In genomic region chr11:106679633-106680032, GRCh38 we compare ENCODE assay signal across 30 cellular contexts.
"Had no signal": no experiment of that assay in that cellular context is flagged by ENCODE, and none has a peak within 500 bp of the region (broad histone marks: within the 10 kb centered on the region; RNA-seq: fewer than 3 reads in every experiment).

No MANE protein-coding gene starts in this region.

- H3K4me3 ChIP-seq: adrenal gland, body of pancreas, colonic mucosa, esophagus muscularis mucosa, gastrocnemius medialis, heart right ventricle, hepatocyte had no signal

- DNase-seq: activated CD4-positive, alpha-beta T cell treated with anti-CD3 and anti-CD28 coated beads for 48 hours; activated CD4-positive, alpha-beta T cell treated with anti-CD3 and anti-CD28 coated beads, Interleukin-2, amount 50 U/mL, for 1 hour; activated CD4-positive, alpha-beta T cell treated with anti-CD3 and anti-CD28 coated beads, Interleukin-2, amount 50 U/mL, for 48 hours; activated CD8-positive, alpha-beta memory T cell treated with anti-CD3 and anti-CD28 coated beads for 24 hours; activated CD8-positive, alpha-beta T cell treated with anti-CD3 and anti-CD28 coated beads for 36 hours; activated effector memory CD4-positive, alpha-beta T cell treated with anti-CD3 and anti-CD28 coated beads, Interleukin-2, amount 50 U/mL, for 16 hours; activated naive CD4-positive, alpha-beta T cell treated with anti-CD3 and anti-CD28 coated beads for 36 hours; activated naive CD8-positive, alpha-beta T cell treated with anti-CD3 and anti-CD28 coated beads for 36 hours; activated naive CD8-positive, alpha-beta T cell treated with anti-CD3 and anti-CD28 coated beads, Interleukin-2, amount 50 U/mL, for 24 hours; activated T-cell treated with anti-CD3 and anti-CD28 coated beads, Interleukin-2, amount 50 U/mL, for 4 hours; adrenal gland; amygdala; aorta; body of pancreas; central memory CD4-positive, alpha-beta T cell; cerebellar nuclear complex; colonic mucosa; dermis blood vessel endothelial cell; effector CD4-positive, alpha-beta T cell; effector memory CD8-positive, alpha-beta T cell; erythroblast; foreskin keratinocyte; gastrocnemius medialis; heart right ventricle; T-helper 2 cell had no signal

- H3K4me3 Mint-ChIP-seq: activated CD8-positive, alpha-beta T cell treated with anti-CD3 and anti-CD28 coated beads for 36 hours; activated naive CD4-positive, alpha-beta T cell treated with anti-CD3 and anti-CD28 coated beads for 36 hours; activated naive CD4-positive, alpha-beta T cell treated with anti-CD3 and anti-CD28 coated beads, Interleukin-2, amount 50 U/mL, for 24 hours; activated naive CD8-positive, alpha-beta T cell treated with anti-CD3 and anti-CD28 coated beads for 36 hours; activated naive CD8-positive, alpha-beta T cell treated with anti-CD3 and anti-CD28 coated beads, Interleukin-2, amount 50 U/mL, for 24 hours; activated T-cell treated with anti-CD3 and anti-CD28 coated beads, Interleukin-2, amount 50 U/mL, for 4 hours; activated T-helper 17 cell treated with anti-CD3 and anti-CD28 coated beads, Interleukin-2, amount 50 U/mL, for 72 hours; effector memory CD8-positive, alpha-beta T cell had no signal

- H3K9me3 Mint-ChIP-seq: activated CD8-positive, alpha-beta T cell treated with anti-CD3 and anti-CD28 coated beads for 36 hours; activated naive CD4-positive, alpha-beta T cell treated with anti-CD3 and anti-CD28 coated beads for 36 hours; activated naive CD4-positive, alpha-beta T cell treated with anti-CD3 and anti-CD28 coated beads, Interleukin-2, amount 50 U/mL, for 24 hours; activated naive CD8-positive, alpha-beta T cell treated with anti-CD3 and anti-CD28 coated beads for 36 hours; activated T-cell treated with anti-CD3 and anti-CD28 coated beads, Interleukin-2, amount 50 U/mL, for 4 hours had no signal

- H3K79me2 ChIP-seq: hepatocyte had no signal

- H3K27ac ChIP-seq: adrenal gland, body of pancreas, colonic mucosa, esophagus muscularis mucosa, foreskin keratinocyte, gastrocnemius medialis, heart right ventricle, hepatocyte had no signal

- H3K4me1 Mint-ChIP-seq: activated naive CD4-positive, alpha-beta T cell treated with anti-CD3 and anti-CD28 coated beads, Interleukin-2, amount 50 U/mL, for 24 hours; activated naive CD8-positive, alpha-beta T cell treated with anti-CD3 and anti-CD28 coated beads for 36 hours; activated naive CD8-positive, alpha-beta T cell treated with anti-CD3 and anti-CD28 coated beads, Interleukin-2, amount 50 U/mL, for 24 hours; activated T-helper 17 cell treated with anti-CD3 and anti-CD28 coated beads, Interleukin-2, amount 50 U/mL, for 72 hours had no signal

- H2AFZ ChIP-seq: hepatocyte had no signal

- H3K4me2 ChIP-seq: hepatocyte had no signal

- ATAC-seq: activated CD4-positive, CD25-positive, alpha-beta regulatory T cell treated with anti-CD3 and anti-CD28 coated beads, Interleukin-2, amount 50 U/mL, for 24 hours; activated CD8-positive, alpha-beta T cell treated with anti-CD3 and anti-CD28 coated beads for 36 hours; activated naive CD8-positive, alpha-beta T cell treated with anti-CD3 and anti-CD28 coated beads, Interleukin-2, amount 50 U/mL, for 24 hours; activated T-cell treated with anti-CD3 and anti-CD28 coated beads, Interleukin-2, amount 50 U/mL, for 4 hours; activated T-helper 17 cell treated with anti-CD3 and anti-CD28 coated beads, Interleukin-2, amount 50 U/mL, for 72 hours; body of pancreas; effector memory CD8-positive, alpha-beta T cell; foreskin keratinocyte; gastrocnemius medialis; heart right ventricle had no signal

- H3K36me3 ChIP-seq: adrenal gland, colonic mucosa, esophagus muscularis mucosa, gastrocnemius medialis, heart right ventricle had no signal

- H3K27me3 ChIP-seq: adrenal gland, body of pancreas, colonic mucosa, esophagus muscularis mucosa, foreskin keratinocyte, gastrocnemius medialis, heart right ventricle, hepatocyte had no signal

- H3K36me3 Mint-ChIP-seq: activated naive CD4-positive, alpha-beta T cell treated with anti-CD3 and anti-CD28 coated beads, Interleukin-2, amount 50 U/mL, for 24 hours; activated naive CD8-positive, alpha-beta T cell treated with anti-CD3 and anti-CD28 coated beads for 36 hours had no signal

- H3K4me1 ChIP-seq: adrenal gland, body of pancreas, colonic mucosa, esophagus muscularis mucosa, foreskin keratinocyte, gastrocnemius medialis, heart right ventricle had no signal

- H3K27me3 Mint-ChIP-seq: activated CD8-positive, alpha-beta T cell treated with anti-CD3 and anti-CD28 coated beads for 36 hours; activated naive CD4-positive, alpha-beta T cell treated with anti-CD3 and anti-CD28 coated beads, Interleukin-2, amount 50 U/mL, for 24 hours; activated naive CD8-positive, alpha-beta T cell treated with anti-CD3 and anti-CD28 coated beads for 36 hours; activated naive CD8-positive, alpha-beta T cell treated with anti-CD3 and anti-CD28 coated beads, Interleukin-2, amount 50 U/mL, for 24 hours; activated T-helper 17 cell treated with anti-CD3 and anti-CD28 coated beads, Interleukin-2, amount 50 U/mL, for 72 hours; effector memory CD8-positive, alpha-beta T cell had no signal

- H3K27ac Mint-ChIP-seq: activated CD8-positive, alpha-beta T cell treated with anti-CD3 and anti-CD28 coated beads for 36 hours; activated naive CD4-positive, alpha-beta T cell treated with anti-CD3 and anti-CD28 coated beads for 36 hours; activated naive CD4-positive, alpha-beta T cell treated with anti-CD3 and anti-CD28 coated beads, Interleukin-2, amount 50 U/mL, for 24 hours; activated naive CD8-positive, alpha-beta T cell treated with anti-CD3 and anti-CD28 coated beads for 36 hours; activated naive CD8-positive, alpha-beta T cell treated with anti-CD3 and anti-CD28 coated beads, Interleukin-2, amount 50 U/mL, for 24 hours; activated T-helper 17 cell treated with anti-CD3 and anti-CD28 coated beads, Interleukin-2, amount 50 U/mL, for 72 hours; effector memory CD8-positive, alpha-beta T cell had no signal

- H3K9me3 ChIP-seq: adrenal gland, body of pancreas, colonic mucosa, esophagus muscularis mucosa, gastrocnemius medialis, heart right ventricle had no signal
